9 cellular contexts compared by ENCODE assay signal in the genomic region with DNA sequence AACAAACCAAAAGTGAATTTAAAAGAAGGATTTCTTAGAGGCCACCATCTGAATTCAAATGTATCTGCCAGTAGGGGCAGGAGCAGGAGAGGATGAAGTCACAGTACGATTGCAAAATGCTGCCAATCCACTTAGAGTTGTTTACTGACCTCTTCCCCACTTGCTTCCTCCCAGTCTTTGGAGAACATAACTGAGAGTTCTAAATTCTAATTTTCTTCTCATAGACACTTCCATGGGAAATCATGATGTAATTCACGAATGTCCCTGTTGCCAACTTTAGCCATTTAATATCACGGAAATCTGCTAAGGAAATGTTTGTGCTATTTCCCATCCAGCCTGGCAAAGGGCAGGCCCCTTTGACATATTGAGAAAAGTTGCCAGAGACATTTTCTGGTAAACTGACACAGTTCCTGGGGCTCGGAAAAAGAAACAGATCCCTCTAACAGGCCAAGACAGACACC. TPM values are rescaled to one million over a fixed set of nuclear protein-coding genes. Genes with fewer than 3 reads are reported as not detected.
DNase-seq lines count a peak whose midpoint lies in the region; ATAC-seq and TF ChIP-seq lines count a peak whose summit lies in the region.
"Had no signal": no experiment of that assay in that cellular context is flagged by ENCODE, and none has a peak within 500 bp of the region (broad histone marks: within the 10 kb centered on the region; RNA-seq: fewer than 3 reads in every experiment).

No MANE protein-coding gene starts in this region.

- peak; percentile 0 for DNase-seq in NCI-H748 treated with DMSO at 0.1 percent for 48 hours (lab: John Stamatoyannopoulos, UW)
- no peak for DNase-seq in NCI-H748 (lab: John Stamatoyannopoulos, UW; ENCODE audit: unreplicated experiment)
- peak; percentile 22 for DNase-seq in cerebellar cortex (ENCODE audit: low spot score)
- peak; percentile 71 for DNase-seq in medulla oblongata (ENCODE audit: extremely low spot score)
- DNase-seq in ureter (ENCODE audit: low spot score), result peak; percentile 54
- no peak for DNase-seq in HEK293T (ENCODE audit: extremely low spot score)
- DNase-seq in CD4-positive, alpha-beta T cell, result no peak
- DNase-seq in iPS-NIHi11 (ENCODE audit: low spot score), result no peak

- intact Hi-C loops in CD4-positive, alpha-beta T cell (cut with DNase I, micrococcal nuclease), result no loop called here

- ATAC-seq in CD4-positive, alpha-beta T cell (ENCODE audit: poor library complexity), result no peak

- peaks cover 4% of the 10 kb centered on the region for H3K27me3 Mint-ChIP-seq in CD4-positive, alpha-beta T cell

- no peak overlapping the region for H3K4me3 Mint-ChIP-seq in CD4-positive, alpha-beta T cell

- no peaks in the 10 kb centered on the region for H3K27me3 ChIP-seq in CD4-positive, alpha-beta T cell (ENCODE audit: control insufficient read depth, insufficient read depth, low read length)
- H3K27me3 ChIP-seq: BLaER1 treated with 17β-estradiol and CSF1 and Interleukin-3, amounts not matched to agents 10 nM and 100 nM had no signal

- H3K9me3 ChIP-seq in CD4-positive, alpha-beta T cell (ENCODE audit: control insufficient read depth, low read length), result no peaks in the 10 kb centered on the region
- H3K9me3 ChIP-seq: BLaER1 treated with 17β-estradiol and CSF1 and Interleukin-3, amounts not matched to agents 10 nM and 100 nM had no signal

- no peak overlapping the region for H3K27ac Mint-ChIP-seq in CD4-positive, alpha-beta T cell

- H3K36me3 Mint-ChIP-seq in CD4-positive, alpha-beta T cell (ENCODE audit: low read depth), result no peaks in the 10 kb centered on the region

- no peaks in the 10 kb centered on the region for H3K9me3 Mint-ChIP-seq in CD4-positive, alpha-beta T cell

- CTCF ChIA-PET in HEK293T (lab: Yijun Ruan, JAX), result no interaction called here
- CTCF ChIA-PET in CD4-positive, alpha-beta T cell (lab: Charles Lee), result interaction anchor here (1.1 kb wide), 1 partner anchor 11 kb away, joined by 4 read pairs; no protein-coding TSS in a partner anchor

- no peak for TF ChIP-seq CTCF in CD4-positive, alpha-beta T cell (IDR thresholded peaks at IDR 0.05)

- POLR2A ChIA-PET in HEK293T (lab: Yijun Ruan, JAX), result no interaction called here
- POLR2A ChIA-PET in CD4-positive, alpha-beta T cell (lab: Charles Lee), result no interaction called here

- no peaks in the 10 kb centered on the region for H3K4me1 Mint-ChIP-seq in CD4-positive, alpha-beta T cell (ENCODE audit: low read depth)

- H3K27ac ChIP-seq in CD4-positive, alpha-beta T cell (ENCODE audit: low read depth, low read length), result no peak overlapping the region

TF ChIP-seq in HEK293T, 16 proteins besides CTCF, POLR2A, EP300 and RAD21:
- TF ChIP-seq ZNF384 (IDR thresholded peaks at IDR 0.05), result no peak
- TF ChIP-seq L3MBTL2 (conservative IDR thresholded peaks at IDR 0.05), result no peak
- TF ChIP-seq ELF4 (IDR thresholded peaks at IDR 0.05), result no peak
- no peak for TF ChIP-seq FOXA1 (IDR thresholded peaks at IDR 0.05)
- no peak for TF ChIP-seq FOXM1 (IDR thresholded peaks at IDR 0.05; ENCODE audit: borderline replicate concordance)
- TF ChIP-seq SUZ12 (IDR thresholded peaks at IDR 0.05), result no peak

RNA-seq across cellular contexts. Expression of a gene that starts 33.6 kb away (rescaled TPM):
- 4.8 TPM for total RNA-seq in ureter
- total RNA-seq in CD4-positive, alpha-beta T cell, result 10 to 100 TPM; 13.7 to 15.8 TPM

Comparison
In these comparisons a context has a peak if more than half of its experiments do, and no peak if none do; other contexts are left out.
1. DNase-seq: peak in NCI-H748 treated with DMSO at 0.1 percent for 48 hours (single experiment), cerebellar cortex (single experiment), medulla oblongata (single experiment) and ureter (single experiment); none in NCI-H748 (single experiment), HEK293T (single experiment), CD4-positive, alpha-beta T cell (0 of 10) and iPS-NIHi11 (single experiment).